1 cellular context compared by ENCODE assay signal in genomic region chr6:147117009-147117408, GRCh38.
TF ChIP-seq lines count a peak whose summit lies in the region.

No MANE protein-coding gene starts in this region.

TF ChIP-seq in HepG2, 621 proteins besides CTCF, POLR2A, EP300 and RAD21 (continued from another document):
- TF ChIP-seq ELF1 (CRISPR knock-in tag; IDR thresholded peaks at IDR 0.05) = no peak
- TF ChIP-seq CEBPG (CRISPR knock-in tag; IDR thresholded peaks at IDR 0.05) = no peak
- no peak for TF ChIP-seq CHD4 (IDR thresholded peaks at IDR 0.05; ENCODE audit: borderline replicate concordance, low read length)
- TF ChIP-seq TRIM22 (IDR thresholded peaks at IDR 0.05) = no peak
- TF ChIP-seq ARHGAP35 (CRISPR knock-in tag; IDR thresholded peaks at IDR 0.05; ENCODE audit: borderline replicate concordance) = no peak
- no peak for TF ChIP-seq FOXK1 (CRISPR knock-in tag; IDR thresholded peaks at IDR 0.05; ENCODE audit: borderline replicate concordance, low read depth)
